Comparison of ENCODE assay signal across 8 cellular contexts in the genomic region with DNA sequence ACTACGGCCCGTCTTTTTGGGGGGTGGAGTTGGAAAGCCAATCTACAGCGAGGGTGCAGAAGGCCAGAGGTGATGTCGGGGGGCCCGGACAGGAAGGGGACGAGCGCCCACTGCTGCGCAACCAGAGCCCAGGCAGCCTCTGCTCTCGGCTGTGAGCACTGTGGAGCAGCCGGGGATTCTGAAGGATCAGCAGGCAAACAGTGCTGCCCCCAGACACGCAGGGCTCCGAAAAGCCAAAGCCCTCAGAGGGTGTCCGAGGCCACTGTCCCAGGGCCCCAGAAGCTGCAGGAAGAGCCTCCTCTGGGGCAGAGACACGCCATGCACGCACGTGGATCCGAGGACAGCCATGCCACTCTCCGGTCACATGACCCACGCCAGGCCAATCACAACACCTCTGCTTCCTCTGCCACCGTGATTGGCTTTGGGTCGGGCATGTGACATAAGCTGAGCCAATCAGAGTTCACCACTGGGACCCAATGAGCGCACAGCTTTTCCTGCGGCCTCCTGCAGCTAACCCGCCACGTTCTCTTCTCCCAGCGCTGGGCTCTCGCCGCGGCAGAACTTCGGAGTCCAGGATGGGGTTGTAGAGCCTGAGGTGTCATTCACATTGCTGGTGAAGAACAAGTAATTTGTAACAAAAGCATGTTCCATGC. TPM values are rescaled to one million over a fixed set of nuclear protein-coding genes. Genes with fewer than 3 reads are reported as not detected.
DNase-seq lines count a peak whose midpoint lies in the region; ATAC-seq and TF ChIP-seq lines count a peak whose summit lies in the region.

No MANE protein-coding gene starts in this region.

- no peak overlapping the region for H2BK5ac ChIP-seq in H9 (ENCODE audit: insufficient read length, low read length)

- TF ChIP-seq CTCF in H9 (conservative IDR thresholded peaks at IDR 0.05), result 0 out of 3 replicates have a peak, but pooled peaks have one; percentile 14

- no peaks in the 10 kb centered on the region for H4K20me1 ChIP-seq in H9 (ENCODE audit: control insufficient read depth, insufficient read depth, insufficient read length)

- H3K4me1 Mint-ChIP-seq in H9, result peaks cover 0 to 3% of the 10 kb centered on the region in 2 experiments; a peak in 1 of 4 replicates
- no peaks in the 10 kb centered on the region for H3K4me1 Mint-ChIP-seq in activated CD8-positive, alpha-beta T cell treated with anti-CD3 and anti-CD28 coated beads, Interleukin-2, amount 10 ng/mL, durations not matched to agents 7 days and 5 days (ENCODE audit: low read depth)

- H3K4me1 ChIP-seq in H9 (ENCODE audit: insufficient read depth, low read length), result no peaks in the 10 kb centered on the region

- no peak overlapping the region for H2AFZ ChIP-seq in H9 (ENCODE audit: low read length)

- H4K8ac ChIP-seq in H9 (replicated peaks; ENCODE audit: insufficient read length, low read depth, low read length), result no peak overlapping the region

- peaks cover 3% of the 10 kb centered on the region for H3K23me2 ChIP-seq in H9 (ENCODE audit: insufficient read length, low read depth, low read length, poor library complexity, severe bottlenecking)

- H3K9me3 ChIP-seq in H9 (ENCODE audit: control insufficient read depth, low read depth, low read length), result no peaks in the 10 kb centered on the region

- no CpG with 5 or more reads among the region's 30 CpGs for WGBS in H9 (ENCODE audit: extremely low coverage, insufficient read length, low lambda C conversion rate)

- H3K36me3 Mint-ChIP-seq in H9 (ENCODE audit: insufficient read depth in 1 of 3, low read depth in 3 of 3), result no peaks in the 10 kb centered on the region; a peak in 2 of 7 replicates
- no peaks in the 10 kb centered on the region for H3K36me3 Mint-ChIP-seq in activated CD8-positive, alpha-beta T cell treated with anti-CD3 and anti-CD28 coated beads, Interleukin-2, amount 10 ng/mL, durations not matched to agents 7 days and 5 days (ENCODE audit: low read depth)

- ATAC-seq in activated CD8-positive, alpha-beta T cell treated with anti-CD3 and anti-CD28 coated beads, Interleukin-2, amount 10 ng/mL, durations not matched to agents 7 days and 5 days, result peak; percentile 45
- ATAC-seq in HG03108 (IDR thresholded peaks at IDR 0.05; ENCODE audit: unreplicated experiment), result no peak
- no peak for ATAC-seq in HG03097 (IDR thresholded peaks at IDR 0.05; ENCODE audit: low FRiP score, unreplicated experiment)

- H2AK5ac ChIP-seq in H9 (ENCODE audit: insufficient read length, low read length), result no peak overlapping the region

- H3K27ac ChIP-seq in H9 (ENCODE audit: insufficient read length, low read depth, low read length), result no peak overlapping the region

- H3T11ph ChIP-seq in H9 (ENCODE audit: low read length), result no peak overlapping the region

- H3K18ac ChIP-seq in H9 (ENCODE audit: insufficient read length, low read depth, low read length), result no peak overlapping the region

- no peak overlapping the region for H2BK120ac ChIP-seq in H9 (ENCODE audit: low read depth, low read length, poor library complexity, severe bottlenecking)

- H3K23ac ChIP-seq in H9 (ENCODE audit: insufficient read length, low read depth, low read length), result no peak overlapping the region

- DNase-seq in A172 (ENCODE audit: low spot score), result peak; percentile 39
- peak; percentile 81 for DNase-seq in H9
- DNase-seq in activated CD8-positive, alpha-beta T cell treated with anti-CD3 and anti-CD28 coated beads, Interleukin-2, amount 10 ng/mL, durations not matched to agents 7 days and 5 days, result no peak
- DNase-seq in hippocampal formation (lab: John Stamatoyannopoulos, UW), result peak; percentile 5 to 71
- peak; percentile 87 for DNase-seq in stromal cell of bone marrow (ENCODE audit: low read depth)
- no peak for DNase-seq in GM19238 (ENCODE audit: insufficient read length, low spot score)

- no peaks in the 10 kb centered on the region for H3K27me3 ChIP-seq in H9 (ENCODE audit: insufficient read depth, low read length)

- CTCF ChIA-PET in activated CD8-positive, alpha-beta T cell treated with anti-CD3 and anti-CD28 coated beads, Interleukin-2, amount 10 ng/mL, durations not matched to agents 7 days and 5 days (lab: Charles Lee), result interaction anchor here (1.2 kb wide), 1 partner anchor 180 kb away, joined by 3 read pairs; no protein-coding TSS in a partner anchor

- H3K79me2 ChIP-seq in H9 (ENCODE audit: insufficient read depth, low read length), result no peaks in the 10 kb centered on the region

- no peak overlapping the region for H4K91ac ChIP-seq in H9 (ENCODE audit: insufficient read length, low read depth, low read length)

- H3K9ac ChIP-seq in H9 (ENCODE audit: extremely low read depth, insufficient read length, low read length), result no peak overlapping the region

- no peak overlapping the region for H3K27ac Mint-ChIP-seq in H9
- H3K27ac Mint-ChIP-seq in activated CD8-positive, alpha-beta T cell treated with anti-CD3 and anti-CD28 coated beads, Interleukin-2, amount 10 ng/mL, durations not matched to agents 7 days and 5 days, result no peak overlapping the region

- no peaks in the 10 kb centered on the region for H3K79me1 ChIP-seq in H9 (ENCODE audit: insufficient read depth, low read depth, low read length, poor library complexity, severe bottlenecking)

- no peak overlapping the region for H3K4ac ChIP-seq in H9 (ENCODE audit: low read depth, low read length)

- no peak overlapping the region for H3K14ac ChIP-seq in H9 (ENCODE audit: insufficient read depth, low read length)

- POLR2A ChIA-PET in activated CD8-positive, alpha-beta T cell treated with anti-CD3 and anti-CD28 coated beads, Interleukin-2, amount 10 ng/mL, durations not matched to agents 7 days and 5 days (lab: Charles Lee), result no interaction called here

- H3K4me3 Mint-ChIP-seq in H9, result no peak overlapping the region; a peak in 1 of 5 replicates
- H3K4me3 Mint-ChIP-seq in activated CD8-positive, alpha-beta T cell treated with anti-CD3 and anti-CD28 coated beads, Interleukin-2, amount 10 ng/mL, durations not matched to agents 7 days and 5 days, result no peak overlapping the region

- H2BK12ac ChIP-seq in H9 (ENCODE audit: insufficient read length, low read depth, low read length), result no peak overlapping the region

- H2BK20ac ChIP-seq in H9 (ENCODE audit: low read depth, low read length, poor library complexity, severe bottlenecking), result no peak overlapping the region

- H3K56ac ChIP-seq in H9 (ENCODE audit: insufficient read length, low read depth, low read length), result no peak overlapping the region

- H3K27me3 Mint-ChIP-seq in H9 (ENCODE audit: low read depth), result peaks cover 15% of the 10 kb centered on the region
- H3K27me3 Mint-ChIP-seq in activated CD8-positive, alpha-beta T cell treated with anti-CD3 and anti-CD28 coated beads, Interleukin-2, amount 10 ng/mL, durations not matched to agents 7 days and 5 days (ENCODE audit: low read depth), result peaks cover under 1% of the 10 kb centered on the region

- H3K9me3 Mint-ChIP-seq in H9, result no peaks in the 10 kb centered on the region; a peak in 1 of 5 replicates
- H3K9me3 Mint-ChIP-seq in activated CD8-positive, alpha-beta T cell treated with anti-CD3 and anti-CD28 coated beads, Interleukin-2, amount 10 ng/mL, durations not matched to agents 7 days and 5 days (ENCODE audit: insufficient read depth), result no peaks in the 10 kb centered on the region

- H3K4me2 ChIP-seq in H9 (ENCODE audit: insufficient read depth, insufficient read length, low read length), result no peak overlapping the region

- H4K5ac ChIP-seq in H9 (ENCODE audit: insufficient read length, low read depth, low read length), result no peak overlapping the region

- no peak overlapping the region for H2BK15ac ChIP-seq in H9 (ENCODE audit: low read depth, low read length)

RNA-seq across cellular contexts. Expression of gene ACTG1, which starts 40.7 kb away (rescaled TPM):
- 5,134 and 6,456 TPM in 2 replicates for total RNA-seq in A172 (2014; rRNA removed; shearing (Covaris generic))
- 4,136 and 4,160 TPM in 2 replicates for total RNA-seq in H9 (2021)
- 1,000 to 10,000 TPM; 5,147 to 5,318 TPM for total RNA-seq in activated CD8-positive, alpha-beta T cell treated with anti-CD3 and anti-CD28 coated beads, Interleukin-2, amount 10 ng/mL, durations not matched to agents 7 days and 5 days

RNA-seq across cellular contexts. Expression of gene FSCN2, which starts 56.2 kb away (rescaled TPM):
- total RNA-seq in A172 (2014; rRNA removed; shearing (Covaris generic)), result 0.81 and 1.7 TPM in 2 replicates
- total RNA-seq in H9 (2021), result 1.0 and 1.6 TPM in 2 replicates
- total RNA-seq in activated CD8-positive, alpha-beta T cell treated with anti-CD3 and anti-CD28 coated beads, Interleukin-2, amount 10 ng/mL, durations not matched to agents 7 days and 5 days, result under 1 TPM; 0.52 to 0.74 TPM

Comparison
In these comparisons a context has a peak if more than half of its experiments do, and no peak if none do; other contexts are left out.
1. DNase-seq: peak in A172 (single experiment), H9 (single experiment), hippocampal formation (2 of 2) and stromal cell of bone marrow (single experiment); none in activated CD8-positive, alpha-beta T cell treated with anti-CD3 and anti-CD28 coated beads, Interleukin-2, amount 10 ng/mL, durations not matched to agents 7 days and 5 days (single experiment) and GM19238 (single experiment).